1 cellular context compared by ENCODE assay signal in the genomic region with DNA sequence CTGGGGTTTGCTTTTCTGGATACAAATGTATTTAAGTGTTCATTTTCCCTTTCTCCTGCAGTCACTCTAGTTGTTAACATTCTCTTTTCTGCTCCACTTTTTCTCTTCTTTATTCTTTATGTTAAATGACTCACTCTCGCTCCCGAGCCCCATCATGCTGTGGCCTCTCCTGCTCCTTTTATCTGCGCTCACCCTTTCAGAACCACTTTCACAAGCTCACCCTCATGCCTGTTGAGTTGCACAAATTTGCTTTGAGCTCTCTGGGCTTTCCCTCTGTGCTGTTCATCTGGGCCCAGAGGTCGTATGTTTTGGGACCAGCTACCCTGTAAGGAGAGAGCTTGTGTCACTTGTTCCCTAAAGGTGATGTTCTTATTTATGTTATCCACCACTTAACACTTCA.
TF ChIP-seq lines count a peak whose summit lies in the region.

No MANE protein-coding gene starts in this region.

TF ChIP-seq in WTC11, 78 proteins besides CTCF, POLR2A, EP300 and RAD21:
- TF ChIP-seq, protein P1, sequence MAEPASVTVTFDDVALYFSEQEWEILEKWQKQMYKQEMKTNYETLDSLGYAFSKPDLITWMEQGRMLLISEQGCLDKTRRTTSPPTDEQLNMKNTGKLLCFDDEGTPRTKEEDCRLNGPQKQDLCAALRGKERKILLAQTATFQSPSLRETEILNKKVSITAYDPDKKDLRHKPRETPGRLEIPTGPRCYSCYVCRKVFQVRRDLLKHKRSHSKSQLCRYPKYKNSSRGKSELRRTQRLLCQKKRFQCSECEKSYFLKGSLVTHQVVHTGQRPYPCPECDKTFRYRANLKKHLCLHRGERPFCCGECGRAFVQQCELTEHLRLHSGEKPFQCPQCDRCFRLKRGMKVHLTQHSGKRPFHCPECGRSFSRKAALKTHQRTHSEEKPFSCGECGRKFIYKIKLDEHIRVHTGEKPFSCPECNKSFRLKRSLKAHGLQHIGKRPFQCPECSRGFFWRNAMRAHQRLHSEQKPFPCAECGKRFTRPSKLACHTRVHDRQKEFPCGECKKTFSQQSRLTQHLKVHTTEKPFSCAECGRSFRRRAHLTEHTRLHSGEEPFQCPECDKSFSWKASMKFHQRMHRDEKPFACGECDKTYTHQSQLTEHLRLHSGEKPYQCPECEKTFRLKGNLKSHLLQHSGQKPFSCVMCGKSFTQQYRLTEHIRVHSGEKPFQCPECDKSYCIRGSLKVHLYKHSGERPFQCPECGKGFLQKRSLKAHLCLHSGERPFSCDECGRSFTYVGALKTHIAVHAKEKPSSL (CRISPR knock-in tag; conservative IDR thresholded peaks at IDR 0.05): no peak
- TF ChIP-seq CREB1 (CRISPR knock-in tag; IDR thresholded peaks at IDR 0.05): no peak
- no peak for TF ChIP-seq NFE2L1 (CRISPR knock-in tag; IDR thresholded peaks at IDR 0.05)
- no peak for TF ChIP-seq MXD4 (CRISPR knock-in tag; IDR thresholded peaks at IDR 0.05; ENCODE audit: borderline replicate concordance)
- TF ChIP-seq, protein P2, sequence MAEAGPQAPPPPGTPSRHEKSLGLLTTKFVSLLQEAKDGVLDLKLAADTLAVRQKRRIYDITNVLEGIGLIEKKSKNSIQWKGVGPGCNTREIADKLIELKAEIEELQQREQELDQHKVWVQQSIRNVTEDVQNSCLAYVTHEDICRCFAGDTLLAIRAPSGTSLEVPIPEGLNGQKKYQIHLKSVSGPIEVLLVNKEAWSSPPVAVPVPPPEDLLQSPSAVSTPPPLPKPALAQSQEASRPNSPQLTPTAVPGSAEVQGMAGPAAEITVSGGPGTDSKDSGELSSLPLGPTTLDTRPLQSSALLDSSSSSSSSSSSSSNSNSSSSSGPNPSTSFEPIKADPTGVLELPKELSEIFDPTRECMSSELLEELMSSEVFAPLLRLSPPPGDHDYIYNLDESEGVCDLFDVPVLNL (CRISPR knock-in tag; IDR thresholded peaks at IDR 0.05; ENCODE audit: borderline replicate concordance, low read depth): no peak
- no peak for TF ChIP-seq ELF4 (CRISPR knock-in tag; IDR thresholded peaks at IDR 0.05; ENCODE audit: low read depth)
- TF ChIP-seq GRHL2 (CRISPR knock-in tag; IDR thresholded peaks at IDR 0.05; ENCODE audit: insufficient replicate concordance, severe bottlenecking): no peak
- TF ChIP-seq GABPB1 (CRISPR knock-in tag; IDR thresholded peaks at IDR 0.05): no peak
- TF ChIP-seq ZNF671 (CRISPR knock-in tag; IDR thresholded peaks at IDR 0.05): no peak
